8 cellular contexts compared by ENCODE assay signal in the genomic region with DNA sequence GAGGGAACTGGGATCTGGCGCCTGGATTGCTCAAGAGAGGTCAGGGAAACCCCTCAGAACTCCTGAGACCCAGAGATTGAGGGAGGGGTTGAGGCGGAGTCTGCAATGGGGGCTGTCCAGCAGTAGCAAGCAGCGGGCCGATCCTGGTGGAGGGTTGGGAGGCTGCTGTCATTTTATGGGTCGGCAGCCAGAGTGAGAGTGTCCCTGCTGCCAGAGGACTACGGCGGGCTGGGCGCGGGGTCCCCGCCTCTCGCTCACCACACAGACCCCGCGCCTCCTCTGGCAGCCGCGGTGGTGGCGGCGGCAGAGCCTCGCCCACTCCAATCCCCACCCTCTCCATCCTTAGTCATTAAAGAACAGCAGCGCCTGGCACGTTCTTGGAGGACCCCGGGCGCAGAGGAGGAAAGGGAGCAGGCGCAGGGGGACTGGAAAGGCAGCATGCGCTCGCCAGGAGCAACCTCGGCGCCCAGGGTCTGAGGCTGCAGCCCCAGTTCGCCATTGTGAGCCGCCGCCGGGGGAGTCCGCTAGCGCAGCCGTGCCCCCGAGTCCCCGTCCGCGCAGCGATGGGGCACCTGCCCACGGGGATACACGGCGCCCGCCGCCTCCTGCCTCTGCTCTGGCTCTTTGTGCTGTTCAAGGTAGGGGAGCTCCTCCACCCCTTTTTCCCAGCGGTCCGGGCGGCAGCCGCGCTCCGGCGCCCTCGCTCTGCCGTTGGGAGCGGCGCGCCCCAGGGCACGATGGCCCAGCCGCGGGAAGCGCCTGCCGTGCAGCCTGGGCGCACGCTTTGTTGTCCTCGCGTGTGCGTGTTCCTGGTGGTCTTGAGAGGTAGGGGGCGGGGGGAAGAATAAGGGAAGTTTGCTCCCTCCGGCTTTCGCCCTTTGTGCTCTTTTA. TPM values are rescaled to one million over a fixed set of nuclear protein-coding genes. Genes with fewer than 3 reads are reported as not detected.
DNase-seq lines count a peak whose midpoint lies in the region; ATAC-seq lines count a peak whose summit lies in the region.

Gene PTPRO, plus strand, starts transcription at position 345 of the 891 bp plus-strand sequence.

- H3K4me1 Mint-ChIP-seq in naive B cell: peaks cover 0 to 7% (median 6%) of the 10 kb centered on the region in 3 donors

- 1% methylated on average over 69 of the region's 69 CpGs for WGBS in ectodermal cell, 2 experiments

- DNase-seq in Daoy (ENCODE audit: low read depth) (peak; percentile 51), NCI-H2171 (lab: John Stamatoyannopoulos, UW) (peak; percentile 1), naive B cell (no peak), NCI-H2196 (lab: John Stamatoyannopoulos, UW; ENCODE audit: unreplicated experiment) (no peak), NAMALWA (ENCODE audit: low spot score) (no peak), putamen (ENCODE audit: low spot score) (no peak)

- H3K9me3 ChIP-seq in ectodermal cell (ENCODE audit: control insufficient read depth, low read length): no peaks in the 10 kb centered on the region

- H3K36me3 ChIP-seq in ectodermal cell (ENCODE audit: control insufficient read depth, insufficient read depth, low read length): no peaks in the 10 kb centered on the region

- H3K27me3 Mint-ChIP-seq in naive B cell: peaks cover 29 to 48% (median 47%) of the 10 kb centered on the region in 3 donors

- H3K4me3 ChIP-seq in ectodermal cell (ENCODE audit: insufficient read depth, low read depth, low read length): peak within 1 kb of the TSS; percentile 67

- H3K9me3 Mint-ChIP-seq in naive B cell: no peaks in the 10 kb centered on the region

- no peak for ATAC-seq in naive B cell (ENCODE audit: low read depth in 2 of 2)
- no peak for ATAC-seq in HG02973 (IDR thresholded peaks at IDR 0.05; ENCODE audit: unreplicated experiment)

- no peaks in the 10 kb centered on the region for H3K36me3 Mint-ChIP-seq in naive B cell

- H3K27me3 ChIP-seq in ectodermal cell (ENCODE audit: control insufficient read depth, insufficient read depth, low read length, poor library complexity, severe bottlenecking): peaks cover 46% of the 10 kb centered on the region

- H3K4me3 Mint-ChIP-seq in naive B cell: peak within 1 kb of the TSS in 2 of 8 donors; percentile 17 to 54

- H3K27ac Mint-ChIP-seq in naive B cell: no peak within 1 kb of the TSS

- H3K27ac ChIP-seq in ectodermal cell (ENCODE audit: insufficient read depth, low read depth, low read length, poor library complexity, severe bottlenecking): peak within 1 kb of the TSS; percentile 62

- H3K4me1 ChIP-seq in ectodermal cell (ENCODE audit: control insufficient read depth, insufficient read depth, low read length): peaks cover 5% of the 10 kb centered on the region

RNA-seq across cellular contexts. Expression of gene PTPRO, which starts in this region (rescaled TPM):
- 1.5 and 3.0 TPM in 2 replicates for total RNA-seq in Daoy (2014; rRNA removed; shearing (Covaris generic))
- polyA plus RNA-seq in ectodermal cell (2013, experiment 1 of 4): 5.8 TPM
- polyA plus RNA-seq in ectodermal cell (2013, experiment 2 of 4): 5.5 TPM
- 6.0 TPM for polyA plus RNA-seq in ectodermal cell (2013, experiment 3 of 4)
- 6.5 TPM for polyA plus RNA-seq in ectodermal cell (2013, experiment 4 of 4)
- polyA plus RNA-seq in naive B cell (ENCODE audit: low read depth in 6 of 6): 10 to 100 TPM in 5 of 6 donors, 1 to 10 TPM in 1; 9.6 to 21.8 (median 13.8) TPM

Comparison
In these comparisons a context has a peak if more than half of its experiments do, and no peak if none do; other contexts are left out.
1. DNase-seq: peak in Daoy (single experiment) and NCI-H2171 (single experiment); none in naive B cell (single experiment), NCI-H2196 (single experiment), NAMALWA (single experiment) and putamen (single experiment).